ENCODE assay signal across 20 cellular contexts in the genomic region with DNA sequence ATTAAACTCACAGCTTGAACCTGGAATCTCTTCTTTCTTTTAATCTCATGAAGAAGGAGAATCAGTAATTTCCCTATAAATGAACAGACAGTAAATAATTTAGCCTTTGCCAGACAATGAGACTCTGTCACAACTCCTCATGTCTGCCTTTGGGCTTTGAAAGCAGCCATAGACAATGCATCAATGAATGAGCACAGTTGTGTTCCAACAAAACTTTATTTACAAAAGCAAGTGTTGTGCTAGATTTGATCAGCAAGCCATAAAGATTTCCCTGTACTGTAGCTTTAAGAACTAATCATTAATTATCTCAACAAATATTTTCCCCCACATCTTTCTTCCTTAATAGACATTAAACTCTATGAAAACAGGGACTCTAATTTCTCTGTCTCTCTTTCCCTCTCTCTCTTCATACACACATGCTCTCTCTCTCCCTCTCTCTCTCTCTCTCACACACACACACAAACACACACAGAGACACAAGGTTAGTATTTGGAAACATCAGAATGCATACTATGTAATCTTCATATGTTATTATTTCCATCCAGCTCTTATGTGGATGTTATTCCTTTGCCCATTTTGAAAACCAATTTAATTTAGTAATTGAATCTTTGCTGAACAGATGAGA.
"Had no signal": no experiment of that assay in that cellular context is flagged by ENCODE, and none has a peak within 500 bp of the region (broad histone marks: within the 10 kb centered on the region; RNA-seq: fewer than 3 reads in every experiment).

No MANE protein-coding gene starts in this region.

- H3K27ac ChIP-seq: colonic mucosa, heart right ventricle, pancreas, right lobe of liver, suprapubic skin, thyroid gland, upper lobe of left lung, uterus had no signal

- H3K27me3 Mint-ChIP-seq: naive thymus-derived CD8-positive, alpha-beta T cell; progenitor cell of endocrine pancreas had no signal

- H3K4me3 Mint-ChIP-seq: naive thymus-derived CD8-positive, alpha-beta T cell; stimulated activated effector memory CD8-positive, alpha-beta T cell treated with anti-CD3 and anti-CD28 coated beads, Interleukin-12 subunit alpha, Interleukin-12 subunit beta, amount 100 ng/mL, for 72 hours had no signal

- H3K9me3 ChIP-seq: colonic mucosa, mucosa of descending colon, pancreas, right lobe of liver, suprapubic skin, thyroid gland, upper lobe of left lung, uterus had no signal

- H3K27ac Mint-ChIP-seq: naive thymus-derived CD8-positive, alpha-beta T cell; progenitor cell of endocrine pancreas; stimulated activated effector memory CD8-positive, alpha-beta T cell treated with anti-CD3 and anti-CD28 coated beads, Interleukin-12 subunit alpha, Interleukin-12 subunit beta, amount 100 ng/mL, for 72 hours had no signal

- H3K4me1 Mint-ChIP-seq: naive thymus-derived CD8-positive, alpha-beta T cell; stimulated activated effector memory CD8-positive, alpha-beta T cell treated with anti-CD3 and anti-CD28 coated beads, Interleukin-12 subunit alpha, Interleukin-12 subunit beta, amount 100 ng/mL, for 72 hours had no signal

- DNase-seq: colonic mucosa; dermis blood vessel endothelial cell; heart right ventricle; hypothalamus; kidney glomerular epithelial cell; mucosa of descending colon; naive thymus-derived CD8-positive, alpha-beta T cell; occipital lobe; pancreas; right lobe of liver; stimulated activated CD4-positive, alpha-beta T cell treated with anti-CD3 and anti-CD28 coated beads, Interleukin-4, amount 100 ng/mL, for 1 hour; stimulated activated CD8-positive, alpha-beta memory T cell treated with anti-CD3 and anti-CD28 coated beads, Interleukin-4, amount 100 ng/mL, for 48 hours; stimulated activated naive CD8-positive, alpha-beta T cell treated with anti-CD3 and anti-CD28 coated beads, Interleukin-15, Interleukin-2, amounts not matched to agents 100 U/mL and 50 U/mL, for 24 hours; thyroid gland; upper lobe of left lung; uterus had no signal

- H3K4me1 ChIP-seq: colonic mucosa, heart right ventricle, pancreas, right lobe of liver, suprapubic skin, thyroid gland, upper lobe of left lung, uterus had no signal

- H3K36me3 Mint-ChIP-seq: naive thymus-derived CD8-positive, alpha-beta T cell; stimulated activated effector memory CD8-positive, alpha-beta T cell treated with anti-CD3 and anti-CD28 coated beads, Interleukin-12 subunit alpha, Interleukin-12 subunit beta, amount 100 ng/mL, for 72 hours had no signal

- H3K27me3 ChIP-seq: colonic mucosa, heart right ventricle, pancreas, right lobe of liver, suprapubic skin, thyroid gland, upper lobe of left lung, uterus had no signal

- ATAC-seq: heart right ventricle; left lobe of liver; mucosa of descending colon; naive thymus-derived CD8-positive, alpha-beta T cell; pancreas; right lobe of liver; stimulated activated effector memory CD8-positive, alpha-beta T cell treated with anti-CD3 and anti-CD28 coated beads, Interleukin-12 subunit alpha, Interleukin-12 subunit beta, amount 100 ng/mL, for 72 hours; stimulated activated naive CD8-positive, alpha-beta T cell treated with anti-CD3 and anti-CD28 coated beads, Interleukin-15, Interleukin-2, amounts not matched to agents 100 U/mL and 50 U/mL, for 24 hours had no signal
